In genomic region chr12:32737715-32738114, GRCh38 we compare ENCODE assay signal across 27 cellular contexts.
"Had no signal": no experiment of that assay in that cellular context is flagged by ENCODE, and none has a peak within 500 bp of the region (broad histone marks: within the 10 kb centered on the region; RNA-seq: fewer than 3 reads in every experiment).

No MANE protein-coding gene starts in this region.

- H3K27ac Mint-ChIP-seq: activated CD4-positive, alpha-beta memory T cell treated with anti-CD3 and anti-CD28 coated beads, Interleukin-2, amount 10 ng/mL, durations not matched to agents 7 days and 5 days; activated CD4-positive, alpha-beta T cell treated with anti-CD3 and anti-CD28 coated beads, Interleukin-2, amount 10 ng/mL, durations not matched to agents 7 days and 5 days; activated CD8-positive, alpha-beta memory T cell treated with anti-CD3 and anti-CD28 coated beads, Interleukin-2, amount 10 ng/mL, durations not matched to agents 7 days and 5 days; activated naive CD8-positive, alpha-beta T cell; activated T-helper 2 cell treated with anti-CD3 and anti-CD28 coated beads, Interferon-gamma antibody, Interleukin-2, Interleukin-4, amounts not matched to agents 10 μg/mL and 5 μg/mL and 100 μg/mL, durations not matched to agents 14 hours and 24 hours and 36 hours; natural killer cell; stimulated activated naive CD8-positive, alpha-beta T cell treated with anti-CD3 and anti-CD28 coated beads, Interleukin-15, Interleukin-2, amounts not matched to agents 100 ng/mL and 50 ng/mL, for 24 hours had no signal

- H3K27me3 Mint-ChIP-seq: activated CD4-positive, alpha-beta memory T cell treated with anti-CD3 and anti-CD28 coated beads, Interleukin-2, amount 10 ng/mL, durations not matched to agents 7 days and 5 days; activated CD4-positive, alpha-beta T cell treated with anti-CD3 and anti-CD28 coated beads, Interleukin-2, amount 10 ng/mL, durations not matched to agents 7 days and 5 days; activated CD8-positive, alpha-beta memory T cell treated with anti-CD3 and anti-CD28 coated beads, Interleukin-2, amount 10 ng/mL, durations not matched to agents 7 days and 5 days; activated naive CD8-positive, alpha-beta T cell; effector memory CD8-positive, alpha-beta T cell; stimulated activated naive CD8-positive, alpha-beta T cell treated with anti-CD3 and anti-CD28 coated beads, Interleukin-15, Interleukin-2, amounts not matched to agents 100 ng/mL and 50 ng/mL, for 24 hours had no signal

- ATAC-seq: activated CD8-positive, alpha-beta memory T cell treated with anti-CD3 and anti-CD28 coated beads, Interleukin-2, amount 10 ng/mL, durations not matched to agents 7 days and 5 days; effector memory CD8-positive, alpha-beta T cell; gastroesophageal sphincter; heart right ventricle; left lobe of liver; lower lobe of right lung; natural killer cell; right lobe of liver; WTC11 had no signal

- H3K27ac ChIP-seq: ascending aorta, brain microvascular endothelial cell, gastroesophageal sphincter, lower lobe of right lung, right lobe of liver, thyroid gland, upper lobe of left lung, vagina had no signal

- H3K4me3 ChIP-seq: ascending aorta, gastroesophageal sphincter, heart right ventricle, lower lobe of right lung, right lobe of liver, thyroid gland, upper lobe of left lung, vagina had no signal

- H3K4me1 Mint-ChIP-seq: natural killer cell had no signal

- DNase-seq: activated CD4-positive, alpha-beta memory T cell treated with anti-CD3 and anti-CD28 coated beads, Interleukin-2, amount 10 ng/mL, durations not matched to agents 7 days and 5 days; activated CD4-positive, alpha-beta T cell treated with anti-CD3 and anti-CD28 coated beads for 1 hour; activated CD4-positive, alpha-beta T cell treated with anti-CD3 and anti-CD28 coated beads, Interleukin-2, amount 10 ng/mL, durations not matched to agents 7 days and 5 days; activated CD8-positive, alpha-beta memory T cell treated with anti-CD3 and anti-CD28 coated beads, Interleukin-2, amount 10 ng/mL, durations not matched to agents 7 days and 5 days; activated T-cell treated with anti-CD3 and anti-CD28 coated beads, Interleukin-2, amount 50 U/mL, for 48 hours; brain microvascular endothelial cell; cortex of kidney; effector memory CD8-positive, alpha-beta T cell; heart right ventricle; kidney glomerular epithelial cell; lower lobe of right lung; mesendoderm; natural killer cell; right lobe of liver; stimulated activated CD4-positive, alpha-beta T cell treated with anti-CD3 and anti-CD28 coated beads, Interleukin-2, amount 100 ng/mL, for 48 hours; substantia nigra; T-helper 2 cell; thyroid gland; upper lobe of left lung had no signal

- H3K27me3 ChIP-seq: ascending aorta, brain microvascular endothelial cell, gastroesophageal sphincter, heart right ventricle, right lobe of liver, thyroid gland, upper lobe of left lung, vagina had no signal

- H3K9me3 ChIP-seq: ascending aorta, gastroesophageal sphincter, heart right ventricle, lower lobe of right lung, right lobe of liver, thyroid gland, upper lobe of left lung, vagina had no signal

- H3K4me3 Mint-ChIP-seq: activated CD4-positive, alpha-beta memory T cell treated with anti-CD3 and anti-CD28 coated beads, Interleukin-2, amount 10 ng/mL, durations not matched to agents 7 days and 5 days; activated CD4-positive, alpha-beta T cell treated with anti-CD3 and anti-CD28 coated beads, Interleukin-2, amount 10 ng/mL, durations not matched to agents 7 days and 5 days; activated CD8-positive, alpha-beta memory T cell treated with anti-CD3 and anti-CD28 coated beads, Interleukin-2, amount 10 ng/mL, durations not matched to agents 7 days and 5 days; activated naive CD8-positive, alpha-beta T cell; effector memory CD8-positive, alpha-beta T cell; natural killer cell; stimulated activated naive CD8-positive, alpha-beta T cell treated with anti-CD3 and anti-CD28 coated beads, Interleukin-15, Interleukin-2, amounts not matched to agents 100 ng/mL and 50 ng/mL, for 24 hours; WTC11 had no signal

- H3K4me1 ChIP-seq: ascending aorta, gastroesophageal sphincter, lower lobe of right lung, right lobe of liver, upper lobe of left lung, vagina had no signal

- H3K9me3 Mint-ChIP-seq: activated CD4-positive, alpha-beta memory T cell treated with anti-CD3 and anti-CD28 coated beads, Interleukin-2, amount 10 ng/mL, durations not matched to agents 7 days and 5 days; activated CD4-positive, alpha-beta T cell treated with anti-CD3 and anti-CD28 coated beads, Interleukin-2, amount 10 ng/mL, durations not matched to agents 7 days and 5 days; activated T-helper 2 cell treated with anti-CD3 and anti-CD28 coated beads, Interferon-gamma antibody, Interleukin-2, Interleukin-4, amounts not matched to agents 10 μg/mL and 5 μg/mL and 100 μg/mL, durations not matched to agents 14 hours and 24 hours and 36 hours; effector memory CD8-positive, alpha-beta T cell; natural killer cell; stimulated activated naive CD8-positive, alpha-beta T cell treated with anti-CD3 and anti-CD28 coated beads, Interleukin-15, Interleukin-2, amounts not matched to agents 100 ng/mL and 50 ng/mL, for 24 hours; WTC11 had no signal

- H3K36me3 Mint-ChIP-seq: activated naive CD8-positive, alpha-beta T cell; natural killer cell had no signal
